Comparison of ENCODE assay signal across 19 cellular contexts in genomic region chr5:119301210-119301609, GRCh38. TPM values are rescaled to one million over a fixed set of nuclear protein-coding genes. Genes with fewer than 3 reads are reported as not detected.
DNase-seq lines count a peak whose midpoint lies in the region; ATAC-seq and TF ChIP-seq lines count a peak whose summit lies in the region.
"Had no signal": no experiment of that assay in that cellular context is flagged by ENCODE, and none has a peak within 500 bp of the region (broad histone marks: within the 10 kb centered on the region; RNA-seq: fewer than 3 reads in every experiment).

No MANE protein-coding gene starts in this region.

- H3K4me3 ChIP-seq in H7 (ENCODE audit: insufficient read depth, low read depth, low read length), result no peak overlapping the region
- H3K4me3 ChIP-seq: body of pancreas, lower lobe of right lung, upper lobe of right lung had no signal

- H3K27me3 Mint-ChIP-seq in T-helper 1 cell treated with Interleukin-12 subunit alpha and Interleukin-12 subunit beta and Interleukin-4 antibody, amounts not matched to agents 30 μg/mL and 1 μg/mL, for 36 hours (ENCODE audit: low read depth), result no peaks in the 10 kb centered on the region
- H3K27me3 Mint-ChIP-seq in Calu3 (ENCODE audit: unreplicated experiment) (no peaks in the 10 kb centered on the region), mesothelial cell of epicardium (ENCODE audit: low read depth) (no peaks in the 10 kb centered on the region)
- H3K27me3 Mint-ChIP-seq in activated T-helper 1 cell treated with anti-CD3 and anti-CD28 coated beads, Interleukin-12 subunit alpha, Interleukin-12 subunit beta, Interleukin-2, Interleukin-4 antibody, amounts not matched to agents 30 ng/mL and 10 ng/mL and 1 ng/mL, durations not matched to agents 14 hours and 24 hours and 36 hours (ENCODE audit: insufficient read depth), result no peaks in the 10 kb centered on the region

- H3K27ac Mint-ChIP-seq in T-helper 1 cell treated with Interleukin-12 subunit alpha and Interleukin-12 subunit beta and Interleukin-4 antibody, amounts not matched to agents 30 μg/mL and 1 μg/mL, for 36 hours, result peak overlapping the region; percentile 93
- H3K27ac Mint-ChIP-seq in Calu3 (ENCODE audit: unreplicated experiment) (peak overlapping the region; percentile 95), mesothelial cell of epicardium (peak overlapping the region; percentile 82)
- H3K27ac Mint-ChIP-seq in activated T-helper 1 cell treated with anti-CD3 and anti-CD28 coated beads, Interleukin-12 subunit alpha, Interleukin-12 subunit beta, Interleukin-2, Interleukin-4 antibody, amounts not matched to agents 30 ng/mL and 10 ng/mL and 1 ng/mL, durations not matched to agents 14 hours and 24 hours and 36 hours, result peak overlapping the region; percentile 95

- H3K27me3 ChIP-seq in H7 (ENCODE audit: control insufficient read depth, insufficient read depth, low read length), result no peaks in the 10 kb centered on the region
- H3K27me3 ChIP-seq: body of pancreas, upper lobe of right lung had no signal

- DNase-seq in T-helper 1 cell (no peak), Calu3 (no peak), mesothelial cell of epicardium (ENCODE audit: low spot score in 2 of 2, unreplicated experiment in 2 of 2) (no peak), H7 (no peak)
- no peak for DNase-seq in activated T-helper 1 cell treated with anti-CD3 and anti-CD28 coated beads, Interleukin-12 subunit alpha, Interleukin-12 subunit beta, Interleukin-2, Interleukin-4 antibody, amounts not matched to agents 30 ng/mL and 10 ng/mL and 1 ng/mL, durations not matched to agents 14 hours and 24 hours and 36 hours (ENCODE audit: low spot score)
- no peak for DNase-seq in stimulated activated naive CD4-positive, alpha-beta T cell treated with Interleukin-2 at 50 U/mL for 16 hours (lab: John Stamatoyannopoulos, UW)
- DNase-seq: 8988T; activated gamma-delta T cell; body of pancreas; DMS153; lower lobe of right lung; NCI-H2107; NCI-H524 treated with DMSO at 0.1 percent for 48 hours; Right ventricle myocardium superior; stimulated activated CD4-positive, alpha-beta T cell treated with anti-CD3 and anti-CD28 coated beads, Interleukin-1b, Interleukin-23, amount 100 ng/mL, for 48 hours; upper lobe of right lung; WERI-Rb-1 had no signal

- H3K4me3 Mint-ChIP-seq in T-helper 1 cell treated with Interleukin-12 subunit alpha and Interleukin-12 subunit beta and Interleukin-4 antibody, amounts not matched to agents 30 μg/mL and 1 μg/mL, for 36 hours, result peak overlapping the region; percentile 36
- H3K4me3 Mint-ChIP-seq in Calu3 (ENCODE audit: low read depth, unreplicated experiment) (no peak overlapping the region), mesothelial cell of epicardium (no peak overlapping the region)
- H3K4me3 Mint-ChIP-seq in activated T-helper 1 cell treated with anti-CD3 and anti-CD28 coated beads, Interleukin-12 subunit alpha, Interleukin-12 subunit beta, Interleukin-2, Interleukin-4 antibody, amounts not matched to agents 30 ng/mL and 10 ng/mL and 1 ng/mL, durations not matched to agents 14 hours and 24 hours and 36 hours, result peak overlapping the region; percentile 11

- peaks cover 42% of the 10 kb centered on the region for H3K36me3 Mint-ChIP-seq in T-helper 1 cell treated with Interleukin-12 subunit alpha and Interleukin-12 subunit beta and Interleukin-4 antibody, amounts not matched to agents 30 μg/mL and 1 μg/mL, for 36 hours (ENCODE audit: low read depth)
- H3K36me3 Mint-ChIP-seq in Calu3 (ENCODE audit: insufficient read depth, unreplicated experiment) (peaks cover 33% of the 10 kb centered on the region), mesothelial cell of epicardium (peaks cover 7% of the 10 kb centered on the region)
- H3K36me3 Mint-ChIP-seq in activated T-helper 1 cell treated with anti-CD3 and anti-CD28 coated beads, Interleukin-12 subunit alpha, Interleukin-12 subunit beta, Interleukin-2, Interleukin-4 antibody, amounts not matched to agents 30 ng/mL and 10 ng/mL and 1 ng/mL, durations not matched to agents 14 hours and 24 hours and 36 hours (ENCODE audit: low read depth), result peaks cover 33% of the 10 kb centered on the region

- TF ChIP-seq CTCF in Calu3 (IDR thresholded peaks at IDR 0.05; ENCODE audit: unreplicated experiment) (no peak), mesothelial cell of epicardium (IDR thresholded peaks at IDR 0.05; ENCODE audit: unreplicated experiment) (no peak)

- intact Hi-C loops in Calu3 (cut with micrococcal nuclease; ENCODE audit: unreplicated experiment), result loop anchor here (5.0 to 10.0 kb wide), 4 partner anchors 111 to 276 kb away; partner anchors contain the start of gene DMXL1
- intact Hi-C loops in activated T-helper 1 cell treated with anti-CD3 and anti-CD28 coated beads, Interleukin-12 subunit alpha, Interleukin-12 subunit beta, Interleukin-2, Interleukin-4 antibody, amounts not matched to agents 30 ng/mL and 10 ng/mL and 1 ng/mL, durations not matched to agents 14 hours and 24 hours and 36 hours (cut with micrococcal nuclease), result loop anchor here (5.0 kb wide), 1 partner anchor 314 kb away; the partner anchor contains the start of gene DTWD2

- H3K36me3 ChIP-seq in H7 (replicated peaks; ENCODE audit: control insufficient read depth, insufficient read depth, low read length), result no peaks in the 10 kb centered on the region
- H3K36me3 ChIP-seq: lower lobe of right lung, upper lobe of right lung, WERI-Rb-1 had no signal

- H3K4me1 Mint-ChIP-seq in T-helper 1 cell treated with Interleukin-12 subunit alpha and Interleukin-12 subunit beta and Interleukin-4 antibody, amounts not matched to agents 30 μg/mL and 1 μg/mL, for 36 hours (ENCODE audit: low read depth), result peaks cover 68% of the 10 kb centered on the region
- H3K4me1 Mint-ChIP-seq in Calu3 (ENCODE audit: low read depth, unreplicated experiment) (peaks cover 64% of the 10 kb centered on the region), mesothelial cell of epicardium (peaks cover 47% of the 10 kb centered on the region)
- H3K4me1 Mint-ChIP-seq in activated T-helper 1 cell treated with anti-CD3 and anti-CD28 coated beads, Interleukin-12 subunit alpha, Interleukin-12 subunit beta, Interleukin-2, Interleukin-4 antibody, amounts not matched to agents 30 ng/mL and 10 ng/mL and 1 ng/mL, durations not matched to agents 14 hours and 24 hours and 36 hours (ENCODE audit: low read depth), result peaks cover 69% of the 10 kb centered on the region

- CTCF ChIA-PET in Calu3 (lab: Charles Lee), result interaction anchor here (2.5 kb wide), 1 partner anchor 12 kb away, joined by 13 read pairs; no protein-coding TSS in a partner anchor

- no peak for ATAC-seq in GM21390 (IDR thresholded peaks at IDR 0.05; ENCODE audit: unreplicated experiment)
- ATAC-seq: body of pancreas, lower lobe of right lung, upper lobe of right lung had no signal

- BruUV-seq in Calu3 (replicated peaks; lab: Mats Ljungman, UMichigan), result no TSS peak

- H3K9me3 Mint-ChIP-seq in T-helper 1 cell treated with Interleukin-12 subunit alpha and Interleukin-12 subunit beta and Interleukin-4 antibody, amounts not matched to agents 30 μg/mL and 1 μg/mL, for 36 hours, result peaks cover 11% of the 10 kb centered on the region
- H3K9me3 Mint-ChIP-seq in Calu3 (ENCODE audit: low read depth, unreplicated experiment), result peaks cover 3% of the 10 kb centered on the region
- no peaks in the 10 kb centered on the region for H3K9me3 Mint-ChIP-seq in activated T-helper 1 cell treated with anti-CD3 and anti-CD28 coated beads, Interleukin-12 subunit alpha, Interleukin-12 subunit beta, Interleukin-2, Interleukin-4 antibody, amounts not matched to agents 30 ng/mL and 10 ng/mL and 1 ng/mL, durations not matched to agents 14 hours and 24 hours and 36 hours
- no peaks in the 10 kb centered on the region for H3K9me3 Mint-ChIP-seq in mesothelial cell of epicardium

RNA-seq across cellular contexts. Expression of gene TNFAIP8, which starts 54.6 kb away (rescaled TPM):
- total RNA-seq in Calu3 (2022) (24.2 and 30.6 TPM in 2 replicates), mesothelial cell of epicardium (26.5 to 33.3 TPM (median 28.6 TPM) in 3 replicates)
- total RNA-seq in activated T-helper 1 cell treated with anti-CD3 and anti-CD28 coated beads, Interleukin-12 subunit alpha, Interleukin-12 subunit beta, Interleukin-2, Interleukin-4 antibody, amounts not matched to agents 30 ng/mL and 10 ng/mL and 1 ng/mL, durations not matched to agents 14 hours and 24 hours and 36 hours, result 214 and 219 TPM in 2 replicates
- total RNA-seq in H7 (2014; rRNA removed; shearing (Covaris generic)), result 38.6 and 45.8 TPM in 2 replicates

Comparison
In these comparisons a context has a peak if more than half of its experiments do, and no peak if none do; other contexts are left out.
1. H3K4me3 Mint-ChIP-seq: peak in T-helper 1 cell treated with Interleukin-12 subunit alpha and Interleukin-12 subunit beta and Interleukin-4 antibody, amounts not matched to agents 30 μg/mL and 1 μg/mL, for 36 hours (single experiment) and activated T-helper 1 cell treated with anti-CD3 and anti-CD28 coated beads, Interleukin-12 subunit alpha, Interleukin-12 subunit beta, Interleukin-2, Interleukin-4 antibody, amounts not matched to agents 30 ng/mL and 10 ng/mL and 1 ng/mL, durations not matched to agents 14 hours and 24 hours and 36 hours (single experiment); none in Calu3 (single experiment) and mesothelial cell of epicardium (single experiment).
2. Peak in every context shown above with its lines, with median percentiles within 50 percentile points of each other: H3K27ac Mint-ChIP-seq.